ENCODE assay signal across 13 cellular contexts in genomic region chr2:215540646-215541045, GRCh38.
DNase-seq lines count a peak whose midpoint lies in the region; ATAC-seq, FAIRE-seq and TF ChIP-seq lines count a peak whose summit lies in the region.
"Had no signal": no experiment of that assay in that cellular context is flagged by ENCODE, and none has a peak within 500 bp of the region (broad histone marks: within the 10 kb centered on the region; RNA-seq: fewer than 3 reads in every experiment).

No MANE protein-coding gene starts in this region.

- 2 to 9% methylated on average over 1 of the region's 1 CpG for WGBS in GM23248 (ENCODE audit: low coverage in 1 of 2, low lambda C conversion rate in 2 of 2, missing lambda C conversion rate in 2 of 2), 2 experiments

- TF ChIP-seq CTCF in ascending aorta (IDR thresholded peaks at IDR 0.05) (no peak), gastrocnemius medialis (IDR thresholded peaks at IDR 0.05 in 4 of 5, conservative IDR thresholded peaks at IDR 0.05 in 1 of 5) (no peak)

- peak overlapping the region; percentile 37 for H3K27ac ChIP-seq in GM23248
- peak overlapping the region; percentile 37 to 44 for H3K27ac ChIP-seq in ascending aorta
- no peak overlapping the region for H3K27ac ChIP-seq in gastrocnemius medialis

- no peaks in the 10 kb centered on the region for H3K9me2 ChIP-seq in GM23248 (ENCODE audit: insufficient read depth)

- H3K79me2 ChIP-seq in GM23248 (ENCODE audit: insufficient read depth): no peaks in the 10 kb centered on the region

- H3K36me3 ChIP-seq in GM23248 (ENCODE audit: low read depth): no peaks in the 10 kb centered on the region
- H3K36me3 ChIP-seq in ascending aorta: no peaks in the 10 kb centered on the region
- no peaks in the 10 kb centered on the region for H3K36me3 ChIP-seq in gastrocnemius medialis

- H3K9me3 ChIP-seq in GM23248 (ENCODE audit: low read depth): no peaks in the 10 kb centered on the region
- no peaks in the 10 kb centered on the region for H3K9me3 ChIP-seq in ascending aorta
- H3K9me3 ChIP-seq in gastrocnemius medialis: no peaks in the 10 kb centered on the region

- peak; percentile 92 for DNase-seq in GM23248
- DNase-seq in ascending aorta (ENCODE audit: low spot score in 2 of 2): no peak
- no peak for DNase-seq in frontal cortex (ENCODE audit: low spot score in 2 of 2)
- no peak for DNase-seq in gastrocnemius medialis
- no peak for DNase-seq in iPS-NIHi7 (ENCODE audit: extremely low spot score)
- no peak for DNase-seq in T-helper 9 cell
- no peak for DNase-seq in RPMI8226
- DNase-seq: kidney; NCI-H2107; stimulated activated CD4-positive, alpha-beta T cell treated with anti-CD3 and anti-CD28 coated beads, Interleukin-2, amount 100 ng/mL, for 48 hours; stimulated activated naive CD8-positive, alpha-beta T cell treated with anti-CD3 and anti-CD28 coated beads, Interleukin-15, Interleukin-2, amounts not matched to agents 100 U/mL and 50 U/mL, for 24 hours had no signal

- TF ChIP-seq POLR2A in gastrocnemius medialis (IDR thresholded peaks at IDR 0.05): no peak

- in situ Hi-C loops in GM23248 (cut with MboI): no loop called here
- in situ Hi-C loops in gastrocnemius medialis (cut with MboI; ENCODE audit: low sequenced_read_pairs in 4 of 4): no loop called here

- ATAC-seq in gastrocnemius medialis: peak; percentile 63 to 65
- ATAC-seq in HG02610 (IDR thresholded peaks at IDR 0.05; ENCODE audit: unreplicated experiment): no peak
- ATAC-seq: stimulated activated naive CD8-positive, alpha-beta T cell treated with anti-CD3 and anti-CD28 coated beads, Interleukin-15, Interleukin-2, amounts not matched to agents 100 U/mL and 50 U/mL, for 24 hours had no signal

- no peaks in the 10 kb centered on the region for H3K27me3 ChIP-seq in GM23248 (replicated peaks; ENCODE audit: insufficient read depth)
- no peaks in the 10 kb centered on the region for H3K27me3 ChIP-seq in ascending aorta
- H3K27me3 ChIP-seq in gastrocnemius medialis: no peaks in the 10 kb centered on the region

- H3K9ac ChIP-seq in GM23248: no peak overlapping the region

- H3K4me1 ChIP-seq in GM23248 (ENCODE audit: insufficient read depth) (peaks cover 45% of the 10 kb centered on the region), ascending aorta (peaks cover 3 to 23% of the 10 kb centered on the region in 2 donors), gastrocnemius medialis (peaks cover 0 to 3% of the 10 kb centered on the region in 2 donors)

- peak overlapping the region; percentile 19 for H3K4me2 ChIP-seq in GM23248 (ENCODE audit: unreplicated experiment)

- intact Hi-C loops in ascending aorta (cut with DNase I): no loop called here
- intact Hi-C loops in gastrocnemius medialis (cut with DNase I; ENCODE audit: low total_unique reads): no loop called here

- peak; percentile 31 for FAIRE-seq in frontal cortex (lab: Jason Lieb, UNC)
- FAIRE-seq: endometrium, kidney had no signal

- no peak overlapping the region for H2AFZ ChIP-seq in GM23248

- H3K4me3 ChIP-seq in GM23248: no peak overlapping the region
- H3K4me3 ChIP-seq in ascending aorta: no peak overlapping the region
- H3K4me3 ChIP-seq in gastrocnemius medialis: no peak overlapping the region

- H3F3A ChIP-seq in GM23248 (ENCODE audit: insufficient read depth): peaks cover 37% of the 10 kb centered on the region

- no peaks in the 10 kb centered on the region for H4K20me1 ChIP-seq in GM23248 (ENCODE audit: insufficient read depth)

Comparison
In these comparisons a context has a peak if more than half of its experiments do, and no peak if none do; other contexts are left out.
1. H3K27ac ChIP-seq: peak in GM23248 (single experiment) and ascending aorta (2 of 2); none in gastrocnemius medialis (0 of 4).